ENCODE assay signal across 1 cellular context in the genomic region with DNA sequence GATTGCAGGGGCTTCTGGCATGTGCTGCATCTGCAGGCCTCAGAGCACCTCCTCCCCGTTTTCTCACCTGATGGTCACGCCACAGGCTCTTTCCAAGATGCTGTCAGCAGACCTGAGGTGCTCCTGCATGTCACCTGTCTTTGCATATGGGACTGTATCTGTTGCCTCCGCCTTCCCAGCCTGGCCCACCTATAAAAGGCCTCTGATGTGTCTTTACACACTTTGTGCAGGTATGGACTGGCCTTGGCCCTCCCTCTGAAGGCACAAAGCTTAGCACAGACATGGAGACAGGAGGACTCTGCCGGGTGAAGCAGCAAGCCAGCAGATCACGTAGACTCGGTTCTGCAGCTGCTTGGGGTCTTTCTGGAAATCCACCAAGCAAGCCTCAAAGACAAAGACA.
TF ChIP-seq lines count a peak whose summit lies in the region.

No MANE protein-coding gene starts in this region.

TF ChIP-seq in WTC11, 78 proteins besides CTCF, POLR2A, EP300 and RAD21 (continued from another document):
- TF ChIP-seq, protein P1, sequence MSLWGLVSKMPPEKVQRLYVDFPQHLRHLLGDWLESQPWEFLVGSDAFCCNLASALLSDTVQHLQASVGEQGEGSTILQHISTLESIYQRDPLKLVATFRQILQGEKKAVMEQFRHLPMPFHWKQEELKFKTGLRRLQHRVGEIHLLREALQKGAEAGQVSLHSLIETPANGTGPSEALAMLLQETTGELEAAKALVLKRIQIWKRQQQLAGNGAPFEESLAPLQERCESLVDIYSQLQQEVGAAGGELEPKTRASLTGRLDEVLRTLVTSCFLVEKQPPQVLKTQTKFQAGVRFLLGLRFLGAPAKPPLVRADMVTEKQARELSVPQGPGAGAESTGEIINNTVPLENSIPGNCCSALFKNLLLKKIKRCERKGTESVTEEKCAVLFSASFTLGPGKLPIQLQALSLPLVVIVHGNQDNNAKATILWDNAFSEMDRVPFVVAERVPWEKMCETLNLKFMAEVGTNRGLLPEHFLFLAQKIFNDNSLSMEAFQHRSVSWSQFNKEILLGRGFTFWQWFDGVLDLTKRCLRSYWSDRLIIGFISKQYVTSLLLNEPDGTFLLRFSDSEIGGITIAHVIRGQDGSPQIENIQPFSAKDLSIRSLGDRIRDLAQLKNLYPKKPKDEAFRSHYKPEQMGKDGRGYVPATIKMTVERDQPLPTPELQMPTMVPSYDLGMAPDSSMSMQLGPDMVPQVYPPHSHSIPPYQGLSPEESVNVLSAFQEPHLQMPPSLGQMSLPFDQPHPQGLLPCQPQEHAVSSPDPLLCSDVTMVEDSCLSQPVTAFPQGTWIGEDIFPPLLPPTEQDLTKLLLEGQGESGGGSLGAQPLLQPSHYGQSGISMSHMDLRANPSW (CRISPR knock-in tag; conservative IDR thresholded peaks at IDR 0.05; ENCODE audit: low read depth): no peak
- no peak for TF ChIP-seq ZNF396 (CRISPR knock-in tag; IDR thresholded peaks at IDR 0.05; ENCODE audit: borderline replicate concordance)
- TF ChIP-seq, protein P2, sequence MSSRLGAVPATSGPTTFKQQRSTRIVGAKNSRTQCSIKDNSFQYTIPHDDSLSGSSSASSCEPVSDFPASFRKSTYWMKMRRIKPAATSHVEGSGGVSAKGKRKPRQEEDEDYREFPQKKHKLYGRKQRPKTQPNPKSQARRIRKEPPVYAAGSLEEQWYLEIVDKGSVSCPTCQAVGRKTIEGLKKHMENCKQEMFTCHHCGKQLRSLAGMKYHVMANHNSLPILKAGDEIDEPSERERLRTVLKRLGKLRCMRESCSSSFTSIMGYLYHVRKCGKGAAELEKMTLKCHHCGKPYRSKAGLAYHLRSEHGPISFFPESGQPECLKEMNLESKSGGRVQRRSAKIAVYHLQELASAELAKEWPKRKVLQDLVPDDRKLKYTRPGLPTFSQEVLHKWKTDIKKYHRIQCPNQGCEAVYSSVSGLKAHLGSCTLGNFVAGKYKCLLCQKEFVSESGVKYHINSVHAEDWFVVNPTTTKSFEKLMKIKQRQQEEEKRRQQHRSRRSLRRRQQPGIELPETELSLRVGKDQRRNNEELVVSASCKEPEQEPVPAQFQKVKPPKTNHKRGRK (CRISPR knock-in tag; IDR thresholded peaks at IDR 0.05; ENCODE audit: borderline replicate concordance): no peak
- no peak for TF ChIP-seq SOX15 (CRISPR knock-in tag; IDR thresholded peaks at IDR 0.05)
- TF ChIP-seq TP53 (CRISPR knock-in tag; IDR thresholded peaks at IDR 0.05): no peak
- no peak for TF ChIP-seq GABPB1 (CRISPR knock-in tag; IDR thresholded peaks at IDR 0.05)
- TF ChIP-seq ELF4 (CRISPR knock-in tag; IDR thresholded peaks at IDR 0.05; ENCODE audit: low read depth): no peak
- TF ChIP-seq ZNF263 (CRISPR knock-in tag; IDR thresholded peaks at IDR 0.05; ENCODE audit: low read depth): no peak
- no peak for TF ChIP-seq ATF1 (CRISPR knock-in tag; IDR thresholded peaks at IDR 0.05)
